Comparison of ENCODE assay signal across 8 cellular contexts in the genomic region with DNA sequence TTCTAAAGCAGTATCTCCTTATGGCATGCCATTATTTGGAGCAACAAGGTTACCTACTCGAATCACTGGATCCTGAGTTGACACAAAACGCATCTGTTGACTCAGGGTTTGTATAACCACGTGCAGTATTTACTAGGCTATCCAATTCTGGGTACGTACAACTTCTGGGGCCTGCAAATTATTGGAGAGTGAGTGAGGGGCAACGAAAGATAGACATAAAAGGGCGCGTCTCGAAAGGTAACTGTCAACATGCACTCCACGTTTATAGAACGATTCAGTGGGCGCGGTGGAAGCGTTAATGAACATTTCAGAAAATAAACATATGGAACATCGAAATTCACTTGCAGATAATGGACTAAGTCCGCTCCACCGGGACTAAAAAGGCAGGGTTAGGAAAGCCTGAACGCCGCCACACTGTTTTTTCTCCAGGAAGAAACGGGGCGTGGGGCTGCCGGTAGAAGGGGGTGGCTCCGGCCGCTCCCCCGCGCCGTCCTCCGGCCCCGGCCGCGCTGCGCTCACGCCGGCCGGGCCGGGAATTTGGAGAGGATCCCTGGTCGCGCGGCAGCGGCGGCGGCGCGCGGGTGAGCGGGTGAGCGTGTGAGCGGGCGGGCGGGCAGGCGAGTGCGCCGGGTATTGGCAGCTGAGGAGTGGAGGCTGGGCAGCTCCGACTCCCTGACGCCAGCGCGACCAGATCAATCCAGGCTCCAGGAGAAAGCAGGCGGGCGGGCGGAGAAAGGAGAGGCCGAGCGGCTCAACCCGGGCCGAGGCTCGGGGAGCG. TPM values are rescaled to one million over a fixed set of nuclear protein-coding genes. Genes with fewer than 3 reads are reported as not detected.
DNase-seq lines count a peak whose midpoint lies in the region; ATAC-seq and TF ChIP-seq lines count a peak whose summit lies in the region.

Gene SMAD1, plus strand, starts transcription at position 690 of the 778 bp plus-strand sequence. CDS start 32,761 bp downstream, outside the sequence.

- peaks cover 29% of the 10 kb centered on the region for H3K27me3 Mint-ChIP-seq in activated CD8-positive, alpha-beta T cell treated with anti-CD3 and anti-CD28 coated beads, Interleukin-2, amount 10 ng/mL, durations not matched to agents 7 days and 5 days (ENCODE audit: low read depth)
- no peaks in the 10 kb centered on the region for H3K27me3 Mint-ChIP-seq in mesothelial cell of epicardium (ENCODE audit: low read depth)

- H3K36me3 Mint-ChIP-seq in activated CD8-positive, alpha-beta T cell treated with anti-CD3 and anti-CD28 coated beads, Interleukin-2, amount 10 ng/mL, durations not matched to agents 7 days and 5 days (ENCODE audit: low read depth) = no peaks in the 10 kb centered on the region
- no peaks in the 10 kb centered on the region for H3K36me3 Mint-ChIP-seq in mesothelial cell of epicardium

- peak; percentile 38 for ATAC-seq in HG03039 (IDR thresholded peaks at IDR 0.05; ENCODE audit: unreplicated experiment)
- peak; percentile 68 for ATAC-seq in activated CD8-positive, alpha-beta T cell treated with anti-CD3 and anti-CD28 coated beads, Interleukin-2, amount 10 ng/mL, durations not matched to agents 7 days and 5 days

- H3K27ac Mint-ChIP-seq in activated CD8-positive, alpha-beta T cell treated with anti-CD3 and anti-CD28 coated beads, Interleukin-2, amount 10 ng/mL, durations not matched to agents 7 days and 5 days = no peak within 1 kb of the TSS
- H3K27ac Mint-ChIP-seq in mesothelial cell of epicardium = peak within 1 kb of the TSS; percentile 92

- peak; percentile 48 for DNase-seq in AG04450 (ENCODE audit: low read depth, low spot score)
- peak; percentile 77 for DNase-seq in NCI-H2227 (lab: John Stamatoyannopoulos, UW; ENCODE audit: unreplicated experiment)
- peak; percentile 32 for DNase-seq in activated CD8-positive, alpha-beta T cell treated with anti-CD3 and anti-CD28 coated beads, Interleukin-2, amount 10 ng/mL, durations not matched to agents 7 days and 5 days
- DNase-seq in epithelial cell of proximal tubule (ENCODE audit: low read depth) = no peak
- DNase-seq in mesothelial cell of epicardium (ENCODE audit: low spot score in 2 of 2, unreplicated experiment in 2 of 2) = peak; percentile 65 to 76
- peak; percentile 60 for DNase-seq in stimulated activated CD8-positive, alpha-beta memory T cell treated with anti-CD3 and anti-CD28 coated beads, Interleukin-4, amount 100 ng/mL, for 48 hours

- H3K27me3 ChIP-seq in AG04450 (ENCODE audit: control insufficient read depth, insufficient read depth, low read length) = no peaks in the 10 kb centered on the region

- TF ChIP-seq POLR2A in GM18526 (IDR thresholded peaks at IDR 0.05; ENCODE audit: extremely low read depth, insufficient read length) = peak; percentile 19

- no peaks in the 10 kb centered on the region for H3K9me3 Mint-ChIP-seq in activated CD8-positive, alpha-beta T cell treated with anti-CD3 and anti-CD28 coated beads, Interleukin-2, amount 10 ng/mL, durations not matched to agents 7 days and 5 days (ENCODE audit: insufficient read depth)
- no peaks in the 10 kb centered on the region for H3K9me3 Mint-ChIP-seq in mesothelial cell of epicardium

- peak within 1 kb of the TSS; percentile 62 for H3K4me3 Mint-ChIP-seq in activated CD8-positive, alpha-beta T cell treated with anti-CD3 and anti-CD28 coated beads, Interleukin-2, amount 10 ng/mL, durations not matched to agents 7 days and 5 days
- peak within 1 kb of the TSS; percentile 79 for H3K4me3 Mint-ChIP-seq in mesothelial cell of epicardium

- POLR2A ChIA-PET in AG04450 (lab: Yijun Ruan, JAX) = interaction anchor here (0.6 kb wide), 2 partner anchors 44 to 60 kb away, joined by 4 to 12 read pairs; no protein-coding TSS in a partner anchor
- POLR2A ChIA-PET in activated CD8-positive, alpha-beta T cell treated with anti-CD3 and anti-CD28 coated beads, Interleukin-2, amount 10 ng/mL, durations not matched to agents 7 days and 5 days (lab: Charles Lee) = no interaction called here

- H3K4me3 ChIP-seq in AG04450 (ENCODE audit: low read depth, low read length) (peak within 1 kb of the TSS; percentile 72), epithelial cell of proximal tubule (ENCODE audit: low read depth, low read length) (peak within 1 kb of the TSS; percentile 79)

- TF ChIP-seq CTCF in AG04450 (IDR thresholded peaks at IDR 0.05; ENCODE audit: low read depth, low read length) = no peak
- no peak for TF ChIP-seq CTCF in epithelial cell of proximal tubule (conservative IDR thresholded peaks at IDR 0.05; ENCODE audit: low read depth, low read length)
- TF ChIP-seq CTCF in mesothelial cell of epicardium (IDR thresholded peaks at IDR 0.05; ENCODE audit: unreplicated experiment) = no peak

- CTCF ChIA-PET in AG04450 (lab: Charles Lee) = interaction anchor here (0.6 kb wide), 1 partner anchor 722 kb away, joined by 3 read pairs; no protein-coding TSS in a partner anchor
- CTCF ChIA-PET in activated CD8-positive, alpha-beta T cell treated with anti-CD3 and anti-CD28 coated beads, Interleukin-2, amount 10 ng/mL, durations not matched to agents 7 days and 5 days (lab: Charles Lee) = no interaction called here

- no peaks in the 10 kb centered on the region for H3K9me3 ChIP-seq in AG04450 (ENCODE audit: control insufficient read depth, insufficient read depth, low read length)

- H3K27ac ChIP-seq in AG04450 (ENCODE audit: low read depth, low read length) = peak within 1 kb of the TSS; percentile 92

- peaks cover 5% of the 10 kb centered on the region for H3K4me1 Mint-ChIP-seq in activated CD8-positive, alpha-beta T cell treated with anti-CD3 and anti-CD28 coated beads, Interleukin-2, amount 10 ng/mL, durations not matched to agents 7 days and 5 days (ENCODE audit: low read depth)
- H3K4me1 Mint-ChIP-seq in mesothelial cell of epicardium = peaks cover 14% of the 10 kb centered on the region

RNA-seq across cellular contexts. Expression of gene SMAD1, which starts in this region (rescaled TPM):
- polyA plus RNA-seq in AG04450 (2011; rRNA removed) = 59.0 and 64.7 TPM in 2 replicates
- 54.4 and 60.0 TPM in 2 replicates for polyA minus RNA-seq in AG04450 (2011; rRNA and poly(A)+ RNA removed)
- under 1 TPM in 1 of 2 experiments, not detected in 1; 0.65 TPM for total RNA-seq in activated CD8-positive, alpha-beta T cell treated with anti-CD3 and anti-CD28 coated beads, Interleukin-2, amount 10 ng/mL, durations not matched to agents 7 days and 5 days
- total RNA-seq in epithelial cell of proximal tubule (23.4 and 24.3 TPM in 2 replicates), mesothelial cell of epicardium (35.6 to 40.5 TPM (median 38.4 TPM) in 3 replicates)

Comparison
In these comparisons a context has a peak if more than half of its experiments do, and no peak if none do; other contexts are left out.
1. RNA of gene SMAD1 (total RNA-seq): 35.6 to 40.5 TPM in mesothelial cell of epicardium and 23.4 to 24.3 TPM in epithelial cell of proximal tubule; 0.65 TPM in activated CD8-positive, alpha-beta T cell treated with anti-CD3 and anti-CD28 coated beads, Interleukin-2, amount 10 ng/mL, durations not matched to agents 7 days and 5 days; every median in the first group is over 10 times any median in the second.
2. Peak in DNase-seq and ATAC-seq in activated CD8-positive, alpha-beta T cell treated with anti-CD3 and anti-CD28 coated beads, Interleukin-2, amount 10 ng/mL, durations not matched to agents 7 days and 5 days; RNA of the gene not detected or under 1 TPM.